In genomic region chr10:71271626-71272025, GRCh38 we compare ENCODE assay signal across 22 cellular contexts. TPM values are rescaled to one million over a fixed set of nuclear protein-coding genes. Genes with fewer than 3 reads are reported as not detected.
DNase-seq lines count a peak whose midpoint lies in the region; TF ChIP-seq lines count a peak whose summit lies in the region.
"Had no signal": no experiment of that assay in that cellular context is flagged by ENCODE, and none has a peak within 500 bp of the region (broad histone marks: within the 10 kb centered on the region; RNA-seq: fewer than 3 reads in every experiment).

No MANE protein-coding gene starts in this region.

- no peak overlapping the region for H3K4me3 ChIP-seq in BLaER1
- H3K4me3 ChIP-seq: dorsolateral prefrontal cortex, heart left ventricle had no signal

- TF ChIP-seq CTCF in HFFc6 (IDR thresholded peaks at IDR 0.05) (no peak), mesothelial cell of epicardium (IDR thresholded peaks at IDR 0.05; ENCODE audit: unreplicated experiment) (no peak)

- DNase-seq in HFFc6 (no peak), mesothelial cell of epicardium (ENCODE audit: low spot score in 2 of 2, unreplicated experiment in 2 of 2) (no peak), NCI-H1092 (lab: John Stamatoyannopoulos, UW) (no peak), NCI-H524 treated with DMSO at 0.1 percent for 48 hours (lab: John Stamatoyannopoulos, UW) (no peak), H4 (ENCODE audit: low spot score) (no peak)
- DNase-seq: ACHN; activated CD4-positive, alpha-beta T cell treated with anti-CD3 and anti-CD28 coated beads, Interleukin-2, amount 50 U/mL, for 48 hours; activated CD4-positive, CD25-positive, alpha-beta regulatory T cell; activated CD8-positive, alpha-beta memory T cell treated with anti-CD3 and anti-CD28 coated beads, Interleukin-2, amount 50 U/mL, for 4 hours; aorta; dorsolateral prefrontal cortex; NCI-H1694 treated with DMSO at 0.1 percent for 48 hours; retina; stimulated activated CD4-positive, alpha-beta T cell treated with anti-CD3 and anti-CD28 coated beads, Interleukin-4, amount 100 ng/mL, for 1 hour; T1000 had no signal

- intact Hi-C loops in dendritic cell treated with granulocyte-macrophage colony-stimulating factor and Interleukin-4, amounts not matched to agents 40 ng/mL and 50 ng/mL, for 4 days (cut with micrococcal nuclease): no loop called here

- H3K27me3 Mint-ChIP-seq in HFFc6 (ENCODE audit: insufficient read depth): no peaks in the 10 kb centered on the region; the same call in 1 of the 2 replicates
- peaks cover 8% of the 10 kb centered on the region for H3K27me3 Mint-ChIP-seq in dendritic cell treated with granulocyte-macrophage colony-stimulating factor and Interleukin-4, amounts not matched to agents 40 ng/mL and 50 ng/mL, for 4 days
- no peaks in the 10 kb centered on the region for H3K27me3 Mint-ChIP-seq in mesothelial cell of epicardium (ENCODE audit: low read depth)
- H3K27me3 Mint-ChIP-seq: activated naive CD4-positive, alpha-beta T cell treated with anti-CD3 and anti-CD28 coated beads, Interleukin-2, amount 50 U/mL, for 24 hours; central memory CD8-positive, alpha-beta T cell; stimulated activated memory B cell treated with anti-CD40 and anti-IgM and Interleukin-4, amounts not matched to agents 10 μg/mL and 1 μg/mL and 100 μg/mL, for 72 hours had no signal

- peaks cover 58% of the 10 kb centered on the region for H3K4me1 ChIP-seq in BLaER1

- no peaks in the 10 kb centered on the region for H3K9me3 ChIP-seq in BLaER1
- H3K9me3 ChIP-seq: heart left ventricle had no signal

- H3K9me3 Mint-ChIP-seq in HFFc6 (no peaks in the 10 kb centered on the region), mesothelial cell of epicardium (no peaks in the 10 kb centered on the region)
- H3K9me3 Mint-ChIP-seq in dendritic cell treated with granulocyte-macrophage colony-stimulating factor and Interleukin-4, amounts not matched to agents 40 ng/mL and 50 ng/mL, for 4 days: no peaks in the 10 kb centered on the region
- H3K9me3 Mint-ChIP-seq: activated naive CD4-positive, alpha-beta T cell treated with anti-CD3 and anti-CD28 coated beads, Interleukin-2, amount 50 U/mL, for 24 hours; central memory CD8-positive, alpha-beta T cell; memory B cell; stimulated activated memory B cell treated with anti-CD40 and anti-IgM and Interleukin-4, amounts not matched to agents 10 μg/mL and 1 μg/mL and 100 μg/mL, for 72 hours had no signal

- no peak overlapping the region for H3K4me3 Mint-ChIP-seq in HFFc6
- H3K4me3 Mint-ChIP-seq in dendritic cell treated with granulocyte-macrophage colony-stimulating factor and Interleukin-4, amounts not matched to agents 40 ng/mL and 50 ng/mL, for 4 days: no peak overlapping the region
- no peak overlapping the region for H3K4me3 Mint-ChIP-seq in mesothelial cell of epicardium
- H3K4me3 Mint-ChIP-seq: activated naive CD4-positive, alpha-beta T cell treated with anti-CD3 and anti-CD28 coated beads, Interleukin-2, amount 50 U/mL, for 24 hours; central memory CD8-positive, alpha-beta T cell; memory B cell; stimulated activated memory B cell treated with anti-CD40 and anti-IgM and Interleukin-4, amounts not matched to agents 10 μg/mL and 1 μg/mL and 100 μg/mL, for 72 hours had no signal

- no peaks in the 10 kb centered on the region for H3K27me3 ChIP-seq in BLaER1
- H3K27me3 ChIP-seq: dorsolateral prefrontal cortex, heart left ventricle had no signal

- H3K36me3 ChIP-seq in BLaER1: no peaks in the 10 kb centered on the region
- H3K36me3 ChIP-seq: heart left ventricle had no signal

- H3K27ac Mint-ChIP-seq in HFFc6 (peak overlapping the region; percentile 38; the same call in 1 of the 2 replicates), mesothelial cell of epicardium (peak overlapping the region; percentile 73)
- peak overlapping the region; percentile 24 for H3K27ac Mint-ChIP-seq in dendritic cell treated with granulocyte-macrophage colony-stimulating factor and Interleukin-4, amounts not matched to agents 40 ng/mL and 50 ng/mL, for 4 days
- H3K27ac Mint-ChIP-seq: activated naive CD4-positive, alpha-beta T cell treated with anti-CD3 and anti-CD28 coated beads, Interleukin-2, amount 50 U/mL, for 24 hours; memory B cell; stimulated activated memory B cell treated with anti-CD40 and anti-IgM and Interleukin-4, amounts not matched to agents 10 μg/mL and 1 μg/mL and 100 μg/mL, for 72 hours had no signal

- peak overlapping the region; percentile 47 for H3K27ac ChIP-seq in BLaER1

- no peaks in the 10 kb centered on the region for H4K20me1 ChIP-seq in BLaER1

- H3K4me1 Mint-ChIP-seq in HFFc6 (ENCODE audit: low read depth) (peaks cover 43% of the 10 kb centered on the region), mesothelial cell of epicardium (peaks cover 41% of the 10 kb centered on the region)
- peaks cover 43% of the 10 kb centered on the region for H3K4me1 Mint-ChIP-seq in dendritic cell treated with granulocyte-macrophage colony-stimulating factor and Interleukin-4, amounts not matched to agents 40 ng/mL and 50 ng/mL, for 4 days (ENCODE audit: low read depth)
- H3K4me1 Mint-ChIP-seq: activated naive CD4-positive, alpha-beta T cell treated with anti-CD3 and anti-CD28 coated beads, Interleukin-2, amount 50 U/mL, for 24 hours; central memory CD8-positive, alpha-beta T cell; memory B cell; stimulated activated memory B cell treated with anti-CD40 and anti-IgM and Interleukin-4, amounts not matched to agents 10 μg/mL and 1 μg/mL and 100 μg/mL, for 72 hours had no signal

- peak overlapping the region; percentile 42; the same call in 1 of the 2 replicates for H3K9ac ChIP-seq in BLaER1

- H3K36me3 Mint-ChIP-seq in HFFc6 (ENCODE audit: low read depth): no peaks in the 10 kb centered on the region
- no peaks in the 10 kb centered on the region for H3K36me3 Mint-ChIP-seq in dendritic cell treated with granulocyte-macrophage colony-stimulating factor and Interleukin-4, amounts not matched to agents 40 ng/mL and 50 ng/mL, for 4 days (ENCODE audit: low read depth)
- no peaks in the 10 kb centered on the region for H3K36me3 Mint-ChIP-seq in mesothelial cell of epicardium
- H3K36me3 Mint-ChIP-seq: activated naive CD4-positive, alpha-beta T cell treated with anti-CD3 and anti-CD28 coated beads, Interleukin-2, amount 50 U/mL, for 24 hours; memory B cell; stimulated activated memory B cell treated with anti-CD40 and anti-IgM and Interleukin-4, amounts not matched to agents 10 μg/mL and 1 μg/mL and 100 μg/mL, for 72 hours had no signal

- H3K4me2 ChIP-seq in BLaER1: peak overlapping the region; percentile 66

RNA-seq across cellular contexts. Expression of gene SLC29A3, which starts 47.4 kb away (rescaled TPM):
- total RNA-seq in HFFc6 (2021; fragmentation: NEBNext Ultra II Directional; extraction: Animal tissue kit (Norgen Biotek cat#: 25700)): 1 to 10 TPM; 2.1 to 4.4 (median 2.7) TPM
- 10.8 to 11.4 TPM (median 11.0 TPM) in 3 replicates for total RNA-seq in mesothelial cell of epicardium
- 2.1 and 3.3 TPM in 2 replicates for total RNA-seq in H4 (2014; rRNA removed; shearing (Covaris generic))

RNA-seq across cellular contexts. Expression of gene UNC5B, which starts 59.3 kb away (rescaled TPM):
- 10 to 100 TPM in 1 of 6 experiments, 1 to 10 TPM in 5; 5.2 to 11.6 (median 5.7) TPM for total RNA-seq in HFFc6 (2021; fragmentation: NEBNext Ultra II Directional; extraction: Animal tissue kit (Norgen Biotek cat#: 25700))
- 84.8 to 91.5 TPM (median 85.7 TPM) in 3 replicates for total RNA-seq in mesothelial cell of epicardium
- total RNA-seq in H4 (2014; rRNA removed; shearing (Covaris generic)): 6.8 and 7.1 TPM in 2 replicates
